ENCODE assay signal across 9 cellular contexts in the genomic region with DNA sequence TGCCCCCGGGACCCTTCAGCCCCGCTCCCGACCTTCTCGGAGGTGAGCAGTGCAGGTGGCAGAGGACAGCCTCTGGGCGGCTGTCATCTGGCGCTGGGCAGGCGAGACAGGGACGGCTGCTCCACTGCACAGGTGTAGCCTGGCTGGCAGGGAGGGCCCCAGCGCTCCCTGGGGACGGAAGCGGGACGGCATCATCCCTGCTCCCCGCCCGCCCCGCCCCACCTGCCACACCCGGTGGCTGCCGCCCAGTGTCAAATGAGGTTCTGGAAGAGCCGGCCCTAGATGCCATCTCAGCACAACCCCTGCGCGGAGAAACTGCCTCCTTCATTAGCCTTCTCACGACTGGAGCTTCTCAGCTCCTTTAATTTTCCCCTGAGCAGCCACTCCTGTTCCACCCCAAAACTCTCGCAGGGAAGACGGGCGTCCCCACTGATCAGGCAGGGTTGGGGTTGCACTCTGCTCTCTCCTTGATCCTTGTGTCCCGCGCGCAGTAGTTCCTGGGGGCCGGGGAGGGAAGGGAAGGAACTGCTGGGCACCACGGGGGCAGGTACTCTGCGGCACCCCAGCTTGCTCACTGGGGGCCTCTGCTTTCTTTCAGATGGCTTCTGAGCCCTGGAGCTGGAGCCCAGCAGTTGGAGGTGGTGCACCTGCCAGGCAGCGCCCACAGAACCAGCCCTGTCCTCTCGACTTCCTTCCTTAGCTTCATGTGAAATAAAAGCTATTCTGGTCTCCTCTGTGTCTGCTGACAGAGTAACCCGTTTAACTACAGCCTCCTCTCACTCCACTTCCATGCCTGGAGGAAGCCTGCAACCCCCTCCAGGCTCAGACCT. TPM values are rescaled to one million over a fixed set of nuclear protein-coding genes. Genes with fewer than 3 reads are reported as not detected.
DNase-seq lines count a peak whose midpoint lies in the region; ATAC-seq, FAIRE-seq and TF ChIP-seq lines count a peak whose summit lies in the region.
"Had no signal": no experiment of that assay in that cellular context is flagged by ENCODE, and none has a peak within 500 bp of the region (broad histone marks: within the 10 kb centered on the region; RNA-seq: fewer than 3 reads in every experiment).

No MANE protein-coding gene starts in this region.

- FAIRE-seq in urothelium cell line (lab: Jason Lieb, UNC): no peak

- peak overlapping the region; percentile 83 to 86 for H3K27ac Mint-ChIP-seq in T-cell
- H3K27ac Mint-ChIP-seq in dendritic cell treated with granulocyte-macrophage colony-stimulating factor and Interleukin-4, amounts not matched to agents 40 ng/mL and 50 ng/mL, for 4 days: peak overlapping the region; percentile 33

- peak overlapping the region; percentile 68 to 85 (median 74) for H3K4me3 Mint-ChIP-seq in T-cell
- no peak overlapping the region for H3K4me3 Mint-ChIP-seq in dendritic cell treated with granulocyte-macrophage colony-stimulating factor and Interleukin-4, amounts not matched to agents 40 ng/mL and 50 ng/mL, for 4 days

- H3K36me3 Mint-ChIP-seq in T-cell: peaks cover 13% of the 10 kb centered on the region
- H3K36me3 Mint-ChIP-seq in dendritic cell treated with granulocyte-macrophage colony-stimulating factor and Interleukin-4, amounts not matched to agents 40 ng/mL and 50 ng/mL, for 4 days (ENCODE audit: low read depth): peaks cover 20% of the 10 kb centered on the region

- no peaks in the 10 kb centered on the region for H3K4me1 ChIP-seq in trophoblast cell (ENCODE audit: control insufficient read depth in 1 of 2, insufficient read depth in 2 of 2, low read length in 2 of 2)

- no peak overlapping the region for H3K27ac ChIP-seq in trophoblast cell (ENCODE audit: low read depth, low read length)
- H3K27ac ChIP-seq: adrenal gland had no signal

- H3K4me1 Mint-ChIP-seq in T-cell: peaks cover 21 to 25% (median 21%) of the 10 kb centered on the region in 3 donors
- H3K4me1 Mint-ChIP-seq in dendritic cell treated with granulocyte-macrophage colony-stimulating factor and Interleukin-4, amounts not matched to agents 40 ng/mL and 50 ng/mL, for 4 days (ENCODE audit: low read depth): peaks cover 20% of the 10 kb centered on the region

- intact Hi-C loops in dendritic cell treated with granulocyte-macrophage colony-stimulating factor and Interleukin-4, amounts not matched to agents 40 ng/mL and 50 ng/mL, for 4 days (cut with micrococcal nuclease): loop anchor here (1.0 kb wide), 1 partner anchor 78 kb away; no protein-coding TSS in a partner anchor

- H3K14ac ChIP-seq in trophoblast cell (ENCODE audit: low read length): no peak overlapping the region

- no peak overlapping the region for H4K91ac ChIP-seq in trophoblast cell (ENCODE audit: low read depth, low read length)

- H3K79me1 ChIP-seq in trophoblast cell (ENCODE audit: low read length): no peaks in the 10 kb centered on the region

- no peak overlapping the region for H2BK12ac ChIP-seq in trophoblast cell (ENCODE audit: low read length)

- H3K23ac ChIP-seq in trophoblast cell (ENCODE audit: low read length): no peak overlapping the region

- H4K12ac ChIP-seq in trophoblast cell (ENCODE audit: low read depth, low read length): no peak overlapping the region

- peaks cover 0 to 9% of the 10 kb centered on the region in 2 donors for H3K27me3 Mint-ChIP-seq in T-cell
- peaks cover 6% of the 10 kb centered on the region for H3K27me3 Mint-ChIP-seq in dendritic cell treated with granulocyte-macrophage colony-stimulating factor and Interleukin-4, amounts not matched to agents 40 ng/mL and 50 ng/mL, for 4 days

- no peak overlapping the region for H2AFZ ChIP-seq in trophoblast cell (ENCODE audit: insufficient read depth, low read length, poor library complexity)

- H2BK120ac ChIP-seq in trophoblast cell (ENCODE audit: insufficient read depth, low read length, poor library complexity): no peak overlapping the region

- CTCF ChIA-PET in T-cell (lab: Charles Lee): interaction anchor here (0.5 to 3.9 kb wide), 19 partner anchors 8 to 367 kb away, joined by 3 to 93 read pairs (median 5); no protein-coding TSS in a partner anchor

- WGBS in trophoblast cell (ENCODE audit: extremely low coverage, insufficient coverage, insufficient read length): no CpG with 5 or more reads among the region's 33 CpGs

- no peak overlapping the region for H3K4me3 ChIP-seq in trophoblast cell (ENCODE audit: low read depth, low read length)
- H3K4me3 ChIP-seq: adrenal gland had no signal

- peaks cover 0 to 6% (median 3%) of the 10 kb centered on the region in 3 donors for H3K9me3 Mint-ChIP-seq in T-cell
- no peaks in the 10 kb centered on the region for H3K9me3 Mint-ChIP-seq in dendritic cell treated with granulocyte-macrophage colony-stimulating factor and Interleukin-4, amounts not matched to agents 40 ng/mL and 50 ng/mL, for 4 days

- H3K18ac ChIP-seq in trophoblast cell (ENCODE audit: low read length): no peak overlapping the region

- POLR2A ChIA-PET in T-cell (lab: Charles Lee): interaction anchor here (1.3 to 1.4 kb wide), 2 partner anchors 78 kb away, joined by 5 to 7 read pairs; no protein-coding TSS in a partner anchor

- TF ChIP-seq CTCF in GM20000 (IDR thresholded peaks at IDR 0.05; ENCODE audit: extremely low read depth, missing control alignments): no peak

- peaks cover 4 to 5% of the 10 kb centered on the region in 2 experiments for H3K36me3 ChIP-seq in trophoblast cell (ENCODE audit: control insufficient read depth in 1 of 2, insufficient read depth in 2 of 2, low read length in 2 of 2)
- H3K36me3 ChIP-seq: adrenal gland had no signal

- no peak overlapping the region for H2BK5ac ChIP-seq in trophoblast cell (ENCODE audit: low read depth, low read length, poor library complexity)

- H3K4me2 ChIP-seq in trophoblast cell (ENCODE audit: low read length): no peak overlapping the region

- H3K27me3 ChIP-seq in trophoblast cell (ENCODE audit: insufficient read depth, low read length): no peaks in the 10 kb centered on the region
- H3K27me3 ChIP-seq: adrenal gland had no signal

- H2AK5ac ChIP-seq in trophoblast cell (ENCODE audit: low read length): no peak overlapping the region

- no peaks in the 10 kb centered on the region for H3K79me2 ChIP-seq in trophoblast cell (ENCODE audit: control insufficient read depth, insufficient read depth, low read length, poor library complexity)

- H4K8ac ChIP-seq in trophoblast cell (ENCODE audit: low read depth, low read length): no peak overlapping the region

- no peak overlapping the region for H3K9ac ChIP-seq in trophoblast cell (ENCODE audit: low read length)

- H3K9me3 ChIP-seq in trophoblast cell (ENCODE audit: insufficient read depth, low read depth, low read length): no peaks in the 10 kb centered on the region
- H3K9me3 ChIP-seq: adrenal gland had no signal

- DNase-seq in CD1c-positive myeloid dendritic cell (ENCODE audit: extremely low spot score) (peak; percentile 24), GM20000 (ENCODE audit: low spot score) (peak; percentile 53), T-cell (peak in 29 of 34 experiments; percentile 10 to 45 (median 25)), trophoblast cell (peak; percentile 44 to 47), GM03348 (ENCODE audit: low spot score) (no peak), urothelium cell line (ENCODE audit: low spot score) (no peak)

- ATAC-seq in HG03520 (IDR thresholded peaks at IDR 0.05; ENCODE audit: unreplicated experiment): peak; percentile 41
- ATAC-seq in T-cell (replicated peaks in 1 of 4): peak; percentile 63 to 72 (median 67)

- H3K4ac ChIP-seq in trophoblast cell (ENCODE audit: low read depth, low read length): no peak overlapping the region

RNA-seq across cellular contexts. Expression of a gene that starts 12.0 kb away (rescaled TPM):
- total RNA-seq in T-cell: not detected
- 12.4 and 12.5 TPM in 2 replicates for polyA plus RNA-seq in trophoblast cell (2013)

Comparison
In these comparisons a context has a peak if more than half of its experiments do, and no peak if none do; other contexts are left out.
1. DNase-seq: peak in CD1c-positive myeloid dendritic cell (single experiment), GM20000 (single experiment), T-cell (29 of 34) and trophoblast cell (2 of 2); none in GM03348 (single experiment) and urothelium cell line (single experiment).